ENCODE assay signal across 17 cellular contexts in the genomic region with DNA sequence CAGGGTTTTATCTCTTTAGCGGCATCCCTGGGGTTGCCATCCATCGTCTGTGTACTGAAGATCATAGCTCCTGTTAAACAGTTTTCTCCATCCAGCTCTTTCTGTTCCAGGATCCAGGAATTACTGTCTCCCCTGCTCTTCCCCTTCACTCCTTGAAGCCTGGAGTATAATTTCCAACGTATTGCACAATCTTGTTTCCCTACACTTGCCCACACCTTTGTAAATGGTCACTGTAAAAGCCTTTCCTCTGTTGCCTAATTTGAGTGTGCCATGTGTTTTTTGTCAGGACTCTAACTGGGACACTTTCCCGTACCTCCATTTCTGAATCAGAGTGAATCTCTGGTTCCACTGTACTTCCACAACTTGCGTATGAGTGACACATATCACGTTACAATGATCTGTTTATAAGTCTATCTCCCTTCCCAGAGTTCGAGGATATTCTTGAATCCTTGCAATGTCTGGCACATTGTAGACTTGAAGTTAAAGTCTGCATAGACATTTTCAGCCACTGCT.
DNase-seq lines count a peak whose midpoint lies in the region; ATAC-seq, FAIRE-seq and TF ChIP-seq lines count a peak whose summit lies in the region.
"Had no signal": no experiment of that assay in that cellular context is flagged by ENCODE, and none has a peak within 500 bp of the region (broad histone marks: within the 10 kb centered on the region; RNA-seq: fewer than 3 reads in every experiment).

No MANE protein-coding gene starts in this region.

- H3K23me2 ChIP-seq in H1 (ENCODE audit: low read depth, low read length) = no peaks in the 10 kb centered on the region

- ATAC-seq in HepG2 (no peak), right lobe of liver (no peak), gastrocnemius medialis (peak; percentile 76 to 81)
- ATAC-seq: GM12878 had no signal

- DNase-seq in HepG2 (ENCODE audit: low spot score) (no peak), right lobe of liver (no peak), H1 (ENCODE audit: low read depth in 1 of 2, low spot score in 2 of 2) (no peak), gastrocnemius medialis (no peak), ascending aorta (ENCODE audit: low spot score in 2 of 2) (no peak), NCI-H2107 (lab: John Stamatoyannopoulos, UW) (no peak), NCI-H1930 (lab: John Stamatoyannopoulos, UW) (no peak)
- DNase-seq: 8988T; AML-193; CD8-positive, alpha-beta memory T cell; DMS79; GOT3; HCEC 1CT; HFFc6 had no signal

- no peak overlapping the region for H3K14ac ChIP-seq in H1 (ENCODE audit: insufficient read length)

- no peak overlapping the region for H2BK120ac ChIP-seq in H1 (replicated peaks; ENCODE audit: low read depth, low read length)

- no peak for TF ChIP-seq CTCF in HepG2 (CRISPR knock-in tag; IDR thresholded peaks at IDR 0.05)
- TF ChIP-seq CTCF in right lobe of liver (IDR thresholded peaks at IDR 0.05) = no peak
- no peak for TF ChIP-seq CTCF in H1 (IDR thresholded peaks at IDR 0.05; ENCODE audit: control extremely low read depth in 1 of 3, insufficient read depth in 1 of 3, low read depth in 1 of 3, low read length in 3 of 3)
- TF ChIP-seq CTCF in gastrocnemius medialis (IDR thresholded peaks at IDR 0.05 in 4 of 5, conservative IDR thresholded peaks at IDR 0.05 in 1 of 5) = no peak
- TF ChIP-seq CTCF in ascending aorta (IDR thresholded peaks at IDR 0.05) = no peak

- H3K56ac ChIP-seq in H1 (replicated peaks; ENCODE audit: insufficient read length, low read depth, low read length) = no peak overlapping the region

- TF ChIP-seq POLR2A in HepG2 (IDR thresholded peaks at IDR 0.05; ENCODE audit: insufficient read depth in 1 of 2, low read depth in 2 of 2, low read length in 2 of 2) = no peak
- TF ChIP-seq POLR2A in right lobe of liver (IDR thresholded peaks at IDR 0.05) = no peak
- no peak for TF ChIP-seq POLR2A in H1 (IDR thresholded peaks at IDR 0.05; ENCODE audit: control extremely low read depth in 1 of 2, low read depth in 2 of 2, low read length in 2 of 2)
- no peak for TF ChIP-seq POLR2A in gastrocnemius medialis (IDR thresholded peaks at IDR 0.05)

- H3K27me3 ChIP-seq in HepG2 (ENCODE audit: control insufficient read depth in 1 of 2, insufficient read depth in 2 of 2, low read length in 2 of 2) (no peaks in the 10 kb centered on the region), right lobe of liver (no peaks in the 10 kb centered on the region), H1 (replicated peaks in 1 of 4; ENCODE audit: control insufficient read depth in 3 of 4, extremely low read depth in 1 of 4, insufficient read depth in 3 of 4, low read length in 3 of 4) (no peaks in the 10 kb centered on the region), gastrocnemius medialis (no peaks in the 10 kb centered on the region), ascending aorta (no peaks in the 10 kb centered on the region)
- H3K27me3 ChIP-seq: BLaER1 had no signal

- BruUV-seq in HepG2 (replicated peaks; lab: Mats Ljungman, UMichigan) = no TSS peak

- H2BK12ac ChIP-seq in H1 (ENCODE audit: low read depth, low read length) = 0 out of 2 replicates have a peak overlapping the region, but pooled peaks have one; percentile 42

- H3K36me3 ChIP-seq in HepG2 (replicated peaks in 1 of 2; ENCODE audit: control insufficient read depth in 1 of 2, insufficient read depth in 2 of 2, low read length in 2 of 2) (no peaks in the 10 kb centered on the region), right lobe of liver (no peaks in the 10 kb centered on the region), H1 (ENCODE audit: control insufficient read depth in 2 of 4, insufficient read depth in 4 of 4, low read length in 3 of 4) (no peaks in the 10 kb centered on the region), gastrocnemius medialis (no peaks in the 10 kb centered on the region), ascending aorta (no peaks in the 10 kb centered on the region)
- H3K36me3 ChIP-seq: BLaER1 had no signal

- H2BK15ac ChIP-seq in H1 (ENCODE audit: low read length) = no peak overlapping the region

- no peak overlapping the region for H4K8ac ChIP-seq in H1 (ENCODE audit: extremely low read depth, insufficient read depth, low read length)

- H3K4me1 ChIP-seq in HepG2 (ENCODE audit: insufficient read depth, low read length) (peaks cover 21% of the 10 kb centered on the region), right lobe of liver (no peaks in the 10 kb centered on the region), H1 (replicated peaks in 1 of 4; ENCODE audit: control insufficient read depth in 3 of 4, insufficient read depth in 4 of 4, low read length in 3 of 4) (peaks cover 0 to 5% (median 0%) of the 10 kb centered on the region in 4 experiments; a peak in 2 of 7 replicates), gastrocnemius medialis (no peaks in the 10 kb centered on the region), ascending aorta (no peaks in the 10 kb centered on the region)
- H3K4me1 ChIP-seq: BLaER1 had no signal

- TF ChIP-seq EP300 in HepG2 (IDR thresholded peaks at IDR 0.05; ENCODE audit: low read depth in 2 of 2, low read length in 2 of 2) (no peak), HepG2 (CRISPR knock-in tag; IDR thresholded peaks at IDR 0.05; ENCODE audit: borderline replicate concordance) (no peak), H1 (IDR thresholded peaks at IDR 0.05; ENCODE audit: borderline replicate concordance in 1 of 2, low read depth in 2 of 2, low read length in 2 of 2) (no peak)

- H3K4ac ChIP-seq in H1 (replicated peaks; ENCODE audit: insufficient read length, low read depth, low read length) = no peak overlapping the region

- CTCF ChIA-PET in HepG2 (lab: Yijun Ruan, JAX; ENCODE audit: low intra/inter-chr PET ratio, low total read pairs) = no interaction called here
- CTCF ChIA-PET in H1 (lab: Charles Lee; ENCODE audit: partially characterized antibody) = interaction anchor here (0.9 to 1.0 kb wide), 2 partner anchors 240 to 874 kb away, joined by 3 read pairs; no protein-coding TSS in a partner anchor

- no peak overlapping the region for H2BK20ac ChIP-seq in H1 (ENCODE audit: low read length)

- no peak overlapping the region for H3K23ac ChIP-seq in H1 (ENCODE audit: insufficient read length)

- in situ Hi-C loops in HepG2 (cut with HindIII; ENCODE audit: extremely low pct_ligation_motif_present, low pct_unique_long_range_greater_than_20kb) = no loop called here
- in situ Hi-C loops in gastrocnemius medialis (cut with MboI; ENCODE audit: low sequenced_read_pairs in 4 of 4) = no loop called here

- intact Hi-C loops in HepG2 (cut with micrococcal nuclease; ENCODE audit: unreplicated experiment) = no loop called here
- intact Hi-C loops in right lobe of liver (cut with DNase I) = no loop called here
- intact Hi-C loops in gastrocnemius medialis (cut with DNase I; ENCODE audit: low total_unique reads) = no loop called here
- intact Hi-C loops in ascending aorta (cut with DNase I) = loop anchor here (10.0 kb wide), 1 partner anchor 457 kb away; no protein-coding TSS in a partner anchor

- FAIRE-seq in HepG2 (lab: Jason Lieb, UNC) (no peak), H1 (lab: Jason Lieb, UNC) (no peak)
- FAIRE-seq: GM12878 had no signal

- H2AFZ ChIP-seq in HepG2 (ENCODE audit: low read length) (no peak overlapping the region), H1 (ENCODE audit: low read length) (peak overlapping the region; percentile 33; the same call in 1 of the 2 replicates)

- no peak for TF ChIP-seq RAD21 in HepG2 (CRISPR knock-in tag; IDR thresholded peaks at IDR 0.05)
- TF ChIP-seq RAD21 in H1 (IDR thresholded peaks at IDR 0.05 in 1 of 2, conservative IDR thresholded peaks at IDR 0.05 in 1 of 2; ENCODE audit: low read depth in 2 of 2, low read length in 2 of 2) = no peak

- no peak overlapping the region for H4K91ac ChIP-seq in H1 (replicated peaks; ENCODE audit: insufficient read length, low read length)

- no peaks in the 10 kb centered on the region for H3K79me1 ChIP-seq in H1 (ENCODE audit: low read depth, low read length)

- H3K4me2 ChIP-seq in HepG2 (ENCODE audit: low read depth, low read length) = no peak overlapping the region
- no peak overlapping the region for H3K4me2 ChIP-seq in H1 (ENCODE audit: insufficient read depth in 1 of 2, low read depth in 2 of 2, low read length in 2 of 2)
- H3K4me2 ChIP-seq: BLaER1, KMS-11 had no signal

- POLR2A ChIA-PET in HepG2 (lab: Yijun Ruan, JAX) (no interaction called here), H1 (lab: Charles Lee; ENCODE audit: partially characterized antibody) (no interaction called here)

- H3K9ac ChIP-seq in HepG2 (ENCODE audit: insufficient read depth, low read depth, low read length) = no peak overlapping the region
- no peak overlapping the region for H3K9ac ChIP-seq in H1 (replicated peaks in 1 of 4; ENCODE audit: extremely low read depth in 1 of 4, low read depth in 3 of 4, low read length in 3 of 4)
- H3K9ac ChIP-seq: BLaER1, KMS-11 had no signal

- no peak overlapping the region for H3K18ac ChIP-seq in H1 (ENCODE audit: extremely low read depth, low read length)

- no peak overlapping the region for H2BK5ac ChIP-seq in H1 (ENCODE audit: low read depth, low read length)

- no peak overlapping the region for H2AK5ac ChIP-seq in H1 (ENCODE audit: low read depth, low read length)

- no peaks in the 10 kb centered on the region for H3K9me3 ChIP-seq in HepG2 (ENCODE audit: low read length)
- no peaks in the 10 kb centered on the region for H3K9me3 ChIP-seq in right lobe of liver
- no peaks in the 10 kb centered on the region for H3K9me3 ChIP-seq in H1 (ENCODE audit: insufficient read depth in 2 of 2, low read depth in 1 of 2, low read length in 1 of 2)
- H3K9me3 ChIP-seq in gastrocnemius medialis = no peaks in the 10 kb centered on the region
- no peaks in the 10 kb centered on the region for H3K9me3 ChIP-seq in ascending aorta
- H3K9me3 ChIP-seq: BLaER1 had no signal

- 33% methylated on average over 7 of the region's 7 CpGs for WGBS in HepG2 (ENCODE audit: low lambda C conversion rate)
- 77% methylated on average over 7 of the region's 7 CpGs for WGBS in right lobe of liver (ENCODE audit: insufficient coverage, low coverage, low lambda C conversion rate, missing lambda C conversion rate)
- WGBS in H1 (ENCODE audit: extremely low coverage in 1 of 2, insufficient coverage in 1 of 2, insufficient read length in 1 of 2, insufficient replicate concordance in 2 of 2, low coverage in 1 of 2, low lambda C conversion rate in 2 of 2, missing lambda C conversion rate in 1 of 2), 2 experiments = 93% methylated on average over 7 of the region's 7 CpGs; no CpG with 5 or more reads in 1 of the 2 experiments

- H4K5ac ChIP-seq in H1 (ENCODE audit: insufficient read length, low read depth, low read length) = no peak overlapping the region

- no peaks in the 10 kb centered on the region for H3K79me2 ChIP-seq in HepG2 (ENCODE audit: insufficient read depth, low read length)
- no peaks in the 10 kb centered on the region for H3K79me2 ChIP-seq in H1 (ENCODE audit: control insufficient read depth in 1 of 2, insufficient read depth in 2 of 2, low read length in 2 of 2)

- H3K4me3 ChIP-seq in HepG2 (replicated peaks in 1 of 3; ENCODE audit: insufficient read depth in 1 of 3, low read depth in 2 of 3, low read length in 3 of 3) (no peak overlapping the region), right lobe of liver (no peak overlapping the region), H1 (ENCODE audit: extremely low read depth in 1 of 4, insufficient read depth in 2 of 4, low read depth in 3 of 4, low read length in 4 of 4) (no peak overlapping the region), gastrocnemius medialis (no peak overlapping the region), ascending aorta (no peak overlapping the region)
- H3K4me3 ChIP-seq: BLaER1, GM12878 had no signal

- H3K27ac ChIP-seq in HepG2 (ENCODE audit: extremely low read length, insufficient read depth, low read length) (no peak overlapping the region), right lobe of liver (no peak overlapping the region), H1 (ENCODE audit: low read depth, low read length) (no peak overlapping the region), gastrocnemius medialis (no peak overlapping the region), ascending aorta (no peak overlapping the region)
- H3K27ac ChIP-seq: BLaER1, KMS-11 had no signal

- H4K20me1 ChIP-seq in HepG2 (ENCODE audit: insufficient read depth, low read length) = no peaks in the 10 kb centered on the region
- H4K20me1 ChIP-seq in H1 (replicated peaks in 1 of 2; ENCODE audit: control insufficient read depth in 1 of 2, insufficient read depth in 2 of 2, low read length in 2 of 2) = no peaks in the 10 kb centered on the region
- H4K20me1 ChIP-seq: BLaER1 had no signal

Comparison
In these comparisons a context has a peak if more than half of its experiments do, and no peak if none do; other contexts are left out.
1. ATAC-seq: peak in gastrocnemius medialis (2 of 2); none in HepG2 (single experiment) and right lobe of liver (0 of 4).